Comparison of ENCODE assay signal across 8 cellular contexts in the genomic region with DNA sequence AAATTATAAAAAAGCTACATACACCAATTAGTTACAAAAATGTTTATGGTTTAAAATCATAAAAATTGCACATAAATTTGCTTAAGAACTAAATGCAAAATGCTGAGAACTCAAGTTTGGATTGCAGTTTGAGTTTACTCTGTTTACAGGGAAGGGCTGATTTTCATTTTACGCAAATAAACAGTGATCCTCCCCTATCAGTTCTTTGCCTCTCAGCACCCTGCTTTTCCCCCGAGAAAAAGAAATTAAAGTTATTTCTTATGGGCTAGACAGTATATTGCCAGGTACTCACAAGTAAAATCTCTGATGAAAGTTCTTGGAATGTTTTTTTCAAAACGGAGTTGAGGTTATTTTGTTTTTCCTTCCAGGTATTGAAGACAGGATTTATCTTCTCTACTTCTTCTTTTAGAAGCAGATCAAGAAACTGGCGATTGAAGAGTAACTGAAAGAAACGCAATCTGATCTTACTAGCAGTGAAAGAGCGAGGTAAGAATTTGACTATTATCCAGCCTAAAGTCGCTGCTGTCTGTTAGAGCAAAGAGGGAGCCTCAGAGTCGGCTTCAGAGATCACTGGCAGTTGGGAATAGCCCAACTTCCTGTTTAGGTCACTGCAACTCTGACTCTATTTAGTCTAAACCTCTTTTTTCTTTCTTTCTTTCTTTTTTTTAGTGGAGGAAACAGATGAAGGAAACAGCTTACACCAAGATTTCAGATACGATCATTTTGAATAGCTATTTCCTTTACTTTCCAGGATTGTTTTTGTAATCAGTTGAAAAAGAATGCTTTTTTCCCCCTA. TPM values are rescaled to one million over a fixed set of nuclear protein-coding genes. Genes with fewer than 3 reads are reported as not detected.
DNase-seq lines count a peak whose midpoint lies in the region; ATAC-seq and TF ChIP-seq lines count a peak whose summit lies in the region.

A gene (minus strand): TSS at position 528 of the 796 bp plus-strand sequence. CDS start 50,667 bp downstream, outside the sequence.

- no peaks in the 10 kb centered on the region for H3K9me2 ChIP-seq in GM23338 (ENCODE audit: insufficient read depth)

- H3K9me3 ChIP-seq in neural progenitor cell (ENCODE audit: low read depth): no peaks in the 10 kb centered on the region

- TF ChIP-seq CTCF in GM23338 (conservative IDR thresholded peaks at IDR 0.05; ENCODE audit: low read depth in 2 of 2) (no peak), fibroblast of pulmonary artery (IDR thresholded peaks at IDR 0.05; ENCODE audit: low read length, missing control alignments) (no peak), neural progenitor cell (IDR thresholded peaks at IDR 0.05) (no peak)

- ATAC-seq in GM23338: peak; percentile 81
- ATAC-seq in SK-N-SH treated with all-trans-retinoic acid at 6 μM for 48 hours: peak; percentile 80
- no peak for ATAC-seq in HG03196 (IDR thresholded peaks at IDR 0.05; ENCODE audit: unreplicated experiment)
- ATAC-seq in GM21526 (IDR thresholded peaks at IDR 0.05; ENCODE audit: low FRiP score, unreplicated experiment): no peak
- ATAC-seq in activated T-helper 17 cell treated with anti-CD3 and anti-CD28 coated beads, Interleukin-2, amount 50 U/mL, for 72 hours (replicated peaks): no peak

- H3K4me3 Mint-ChIP-seq in GM23338 (no peak within 1 kb of the TSS), neural progenitor cell (peak within 1 kb of the TSS; percentile 89)
- H3K4me3 Mint-ChIP-seq in activated T-helper 17 cell treated with anti-CD3 and anti-CD28 coated beads, Interleukin-2, amount 50 U/mL, for 72 hours: no peak within 1 kb of the TSS
- no peak within 1 kb of the TSS for H3K4me3 Mint-ChIP-seq in activated CD4-positive, alpha-beta memory T cell treated with anti-CD3 and anti-CD28 coated beads, Interleukin-2, amount 10 ng/mL, durations not matched to agents 7 days and 5 days

- H3K27me3 ChIP-seq in GM23338 (ENCODE audit: insufficient read depth): no peaks in the 10 kb centered on the region
- H3K27me3 ChIP-seq in neural progenitor cell: no peaks in the 10 kb centered on the region

- POLR2A ChIA-PET in activated CD4-positive, alpha-beta memory T cell treated with anti-CD3 and anti-CD28 coated beads, Interleukin-2, amount 10 ng/mL, durations not matched to agents 7 days and 5 days (lab: Charles Lee): no interaction called here

- no peak within 1 kb of the TSS for H3K9ac ChIP-seq in neural progenitor cell

- no peaks in the 10 kb centered on the region for H3K36me3 ChIP-seq in GM23338 (ENCODE audit: insufficient read depth)
- no peaks in the 10 kb centered on the region for H3K36me3 ChIP-seq in neural progenitor cell

- peak within 1 kb of the TSS; percentile 54; the same call in 1 of the 2 replicates for H2AFZ ChIP-seq in GM23338
- H2AFZ ChIP-seq in neural progenitor cell (replicated peaks): peak within 1 kb of the TSS; percentile 45

- H4K20me1 ChIP-seq in GM23338 (replicated peaks; ENCODE audit: insufficient read depth) (no peaks in the 10 kb centered on the region), neural progenitor cell (ENCODE audit: low read depth) (no peaks in the 10 kb centered on the region)

- H3K36me3 Mint-ChIP-seq in GM23338 (ENCODE audit: low read depth): peaks cover 18% of the 10 kb centered on the region
- H3K36me3 Mint-ChIP-seq in neural progenitor cell: peaks cover 11% of the 10 kb centered on the region
- no peaks in the 10 kb centered on the region for H3K36me3 Mint-ChIP-seq in activated T-helper 17 cell treated with anti-CD3 and anti-CD28 coated beads, Interleukin-2, amount 50 U/mL, for 72 hours (ENCODE audit: low read depth)
- H3K36me3 Mint-ChIP-seq in activated CD4-positive, alpha-beta memory T cell treated with anti-CD3 and anti-CD28 coated beads, Interleukin-2, amount 10 ng/mL, durations not matched to agents 7 days and 5 days (ENCODE audit: low read depth): no peaks in the 10 kb centered on the region

- H3K27me3 Mint-ChIP-seq in GM23338 (ENCODE audit: insufficient read depth, low read depth, poor library complexity) (peaks cover 3% of the 10 kb centered on the region), neural progenitor cell (ENCODE audit: insufficient read depth, low read depth) (peaks cover 3% of the 10 kb centered on the region)
- H3K27me3 Mint-ChIP-seq in activated T-helper 17 cell treated with anti-CD3 and anti-CD28 coated beads, Interleukin-2, amount 50 U/mL, for 72 hours: peaks cover 12% of the 10 kb centered on the region
- peaks cover 5% of the 10 kb centered on the region for H3K27me3 Mint-ChIP-seq in activated CD4-positive, alpha-beta memory T cell treated with anti-CD3 and anti-CD28 coated beads, Interleukin-2, amount 10 ng/mL, durations not matched to agents 7 days and 5 days

- H3K9me3 Mint-ChIP-seq in GM23338 (peaks cover 16% of the 10 kb centered on the region), neural progenitor cell (peaks cover 14% of the 10 kb centered on the region)
- H3K9me3 Mint-ChIP-seq in activated T-helper 17 cell treated with anti-CD3 and anti-CD28 coated beads, Interleukin-2, amount 50 U/mL, for 72 hours: no peaks in the 10 kb centered on the region
- no peaks in the 10 kb centered on the region for H3K9me3 Mint-ChIP-seq in activated CD4-positive, alpha-beta memory T cell treated with anti-CD3 and anti-CD28 coated beads, Interleukin-2, amount 10 ng/mL, durations not matched to agents 7 days and 5 days

- H3K4me3 ChIP-seq in GM23338: no peak within 1 kb of the TSS
- H3K4me3 ChIP-seq in fibroblast of pulmonary artery (replicated peaks; ENCODE audit: low read depth, low read length): peak within 1 kb of the TSS; percentile 72
- H3K4me3 ChIP-seq in neural progenitor cell: peak within 1 kb of the TSS; percentile 18

- H3K4me1 ChIP-seq in GM23338 (ENCODE audit: insufficient read depth) (peaks cover 12% of the 10 kb centered on the region; the same call in 1 of the 2 replicates), neural progenitor cell (peaks cover 12% of the 10 kb centered on the region)

- peak; percentile 47 for DNase-seq in GM23338 (ENCODE audit: low spot score)
- peak; percentile 84 for DNase-seq in fibroblast of pulmonary artery (ENCODE audit: low read depth)
- peak; percentile 53 for DNase-seq in neural progenitor cell (ENCODE audit: low spot score)
- DNase-seq in activated CD4-positive, alpha-beta memory T cell treated with anti-CD3 and anti-CD28 coated beads, Interleukin-2, amount 10 ng/mL, durations not matched to agents 7 days and 5 days: no peak

- CTCF ChIA-PET in activated CD4-positive, alpha-beta memory T cell treated with anti-CD3 and anti-CD28 coated beads, Interleukin-2, amount 10 ng/mL, durations not matched to agents 7 days and 5 days (lab: Charles Lee): no interaction called here

- H3K27ac Mint-ChIP-seq in GM23338 (peak within 1 kb of the TSS; percentile 78), neural progenitor cell (peak within 1 kb of the TSS; percentile 97)
- H3K27ac Mint-ChIP-seq in activated T-helper 17 cell treated with anti-CD3 and anti-CD28 coated beads, Interleukin-2, amount 50 U/mL, for 72 hours: no peak within 1 kb of the TSS
- H3K27ac Mint-ChIP-seq in activated CD4-positive, alpha-beta memory T cell treated with anti-CD3 and anti-CD28 coated beads, Interleukin-2, amount 10 ng/mL, durations not matched to agents 7 days and 5 days: no peak within 1 kb of the TSS

- no peak within 1 kb of the TSS for H3K4me2 ChIP-seq in GM23338
- peak within 1 kb of the TSS; percentile 56 for H3K4me2 ChIP-seq in neural progenitor cell

- H3F3A ChIP-seq in GM23338 (replicated peaks; ENCODE audit: low read depth): no peaks in the 10 kb centered on the region
- H3F3A ChIP-seq in neural progenitor cell (ENCODE audit: low read depth): no peaks in the 10 kb centered on the region

- peaks cover 10% of the 10 kb centered on the region; the same call in 2 of the 3 replicates for H3K4me1 Mint-ChIP-seq in GM23338
- H3K4me1 Mint-ChIP-seq in neural progenitor cell: peaks cover 20% of the 10 kb centered on the region
- H3K4me1 Mint-ChIP-seq in activated T-helper 17 cell treated with anti-CD3 and anti-CD28 coated beads, Interleukin-2, amount 50 U/mL, for 72 hours: no peaks in the 10 kb centered on the region
- H3K4me1 Mint-ChIP-seq in activated CD4-positive, alpha-beta memory T cell treated with anti-CD3 and anti-CD28 coated beads, Interleukin-2, amount 10 ng/mL, durations not matched to agents 7 days and 5 days: peaks cover 4% of the 10 kb centered on the region

- peak within 1 kb of the TSS; percentile 57 for H3K27ac ChIP-seq in GM23338 (ENCODE audit: low read depth)
- H3K27ac ChIP-seq in neural progenitor cell: peak within 1 kb of the TSS; percentile 39

- H3K79me2 ChIP-seq in GM23338 (replicated peaks; ENCODE audit: insufficient read depth): no peaks in the 10 kb centered on the region
- H3K79me2 ChIP-seq in neural progenitor cell (ENCODE audit: low read depth): no peaks in the 10 kb centered on the region

TF ChIP-seq in GM23338, 12 proteins besides CTCF, POLR2A, EP300 and RAD21 (continues in another document):
- TF ChIP-seq POLR2AphosphoS5 (IDR thresholded peaks at IDR 0.05; ENCODE audit: low read depth) (no peak), ZNF114 (CRISPR knock-in tag; IDR thresholded peaks at IDR 0.05) (no peak)

TF ChIP-seq in SK-N-SH treated with all-trans-retinoic acid at 6 μM for 48 hours, 23 proteins besides CTCF, POLR2A, EP300 and RAD21 (continues in another document):
- no peak for TF ChIP-seq PPARA (CRISPR knock-in tag; IDR thresholded peaks at IDR 0.05; ENCODE audit: borderline replicate concordance)
- no peak for TF ChIP-seq ISL1 (CRISPR knock-in tag; IDR thresholded peaks at IDR 0.05)
- TF ChIP-seq, protein P1, sequence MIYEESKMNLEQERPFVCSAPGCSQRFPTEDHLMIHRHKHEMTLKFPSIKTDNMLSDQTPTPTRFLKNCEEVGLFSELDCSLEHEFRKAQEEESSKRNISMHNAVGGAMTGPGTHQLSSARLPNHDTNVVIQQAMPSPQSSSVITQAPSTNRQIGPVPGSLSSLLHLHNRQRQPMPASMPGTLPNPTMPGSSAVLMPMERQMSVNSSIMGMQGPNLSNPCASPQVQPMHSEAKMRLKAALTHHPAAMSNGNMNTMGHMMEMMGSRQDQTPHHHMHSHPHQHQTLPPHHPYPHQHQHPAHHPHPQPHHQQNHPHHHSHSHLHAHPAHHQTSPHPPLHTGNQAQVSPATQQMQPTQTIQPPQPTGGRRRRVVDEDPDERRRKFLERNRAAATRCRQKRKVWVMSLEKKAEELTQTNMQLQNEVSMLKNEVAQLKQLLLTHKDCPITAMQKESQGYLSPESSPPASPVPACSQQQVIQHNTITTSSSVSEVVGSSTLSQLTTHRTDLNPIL (CRISPR knock-in tag; IDR thresholded peaks at IDR 0.05; ENCODE audit: low read depth): no peak
- TF ChIP-seq ZC3H10 (CRISPR knock-in tag; IDR thresholded peaks at IDR 0.05): no peak
- TF ChIP-seq ZFP30 (CRISPR knock-in tag; IDR thresholded peaks at IDR 0.05): no peak

RNA-seq across cellular contexts. Expression of the gene that starts here (rescaled TPM):
- 0.58 and 1.8 TPM in 2 replicates for total RNA-seq in GM23338 (2014; rRNA removed; shearing (Covaris generic))
- 1.9 and 2.2 TPM in 2 replicates for polyA plus RNA-seq in GM23338 (2016; fragmentation: Nextera tagmentation; extraction: Ambion mirVana)
- 12.9 and 16.6 TPM in 2 replicates for total RNA-seq in neural progenitor cell (ENCODE audit: low replicate concordance)
- under 1 TPM; 0.13 to 0.30 TPM for total RNA-seq in activated T-helper 17 cell treated with anti-CD3 and anti-CD28 coated beads, Interleukin-2, amount 50 U/mL, for 72 hours
- total RNA-seq in activated CD4-positive, alpha-beta memory T cell treated with anti-CD3 and anti-CD28 coated beads, Interleukin-2, amount 10 ng/mL, durations not matched to agents 7 days and 5 days: not detected

Comparison
In these comparisons a context has a peak if more than half of its experiments do, and no peak if none do; other contexts are left out.
1. ATAC-seq: peak in GM23338 (single experiment) and SK-N-SH treated with all-trans-retinoic acid at 6 μM for 48 hours (single experiment); none in HG03196 (single experiment), GM21526 (single experiment) and activated T-helper 17 cell treated with anti-CD3 and anti-CD28 coated beads, Interleukin-2, amount 50 U/mL, for 72 hours (single experiment).
2. H3K27ac Mint-ChIP-seq: peak in GM23338 (single experiment) and neural progenitor cell (single experiment); none in activated T-helper 17 cell treated with anti-CD3 and anti-CD28 coated beads, Interleukin-2, amount 50 U/mL, for 72 hours (single experiment) and activated CD4-positive, alpha-beta memory T cell treated with anti-CD3 and anti-CD28 coated beads, Interleukin-2, amount 10 ng/mL, durations not matched to agents 7 days and 5 days (single experiment).